22 cellular contexts compared by ENCODE assay signal in the genomic region with DNA sequence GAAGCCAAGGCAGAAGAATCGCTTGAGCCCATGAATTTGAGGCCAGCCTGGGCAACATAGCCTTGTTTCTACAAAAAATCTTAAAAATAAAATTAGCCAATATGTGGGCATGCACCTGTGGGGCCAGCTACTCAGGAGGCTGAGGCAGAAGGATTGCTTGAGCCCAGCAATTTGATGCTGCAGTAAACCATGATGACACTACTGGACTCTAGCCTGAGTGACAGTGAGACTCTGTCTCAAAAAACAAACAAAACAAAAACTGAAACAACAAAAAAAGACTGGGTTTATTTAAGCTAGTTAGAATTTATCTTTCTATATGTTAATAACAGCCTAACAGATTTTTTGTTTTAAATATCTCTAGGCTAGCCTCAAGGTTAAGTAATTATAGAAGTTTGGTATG. TPM values are rescaled to one million over a fixed set of nuclear protein-coding genes. Genes with fewer than 3 reads are reported as not detected.
DNase-seq lines count a peak whose midpoint lies in the region; ATAC-seq, FAIRE-seq and TF ChIP-seq lines count a peak whose summit lies in the region.
"Had no signal": no experiment of that assay in that cellular context is flagged by ENCODE, and none has a peak within 500 bp of the region (broad histone marks: within the 10 kb centered on the region; RNA-seq: fewer than 3 reads in every experiment).

No MANE protein-coding gene starts in this region.

- POLR2A ChIA-PET in GM12878 (lab: Charles Lee): interaction anchor here (1.2 kb wide), 1 partner anchor 11 kb away, joined by 3 read pairs; a partner anchor contains a TSS
- POLR2A ChIA-PET in HepG2 (lab: Yijun Ruan, JAX): interaction anchor here (1.5 kb wide), 1 partner anchor 11 kb away, joined by 5 read pairs; a partner anchor contains a TSS
- POLR2A ChIA-PET in activated CD4-positive, alpha-beta memory T cell treated with anti-CD3 and anti-CD28 coated beads, Interleukin-2, amount 10 ng/mL, durations not matched to agents 7 days and 5 days (lab: Charles Lee): interaction anchor here (2.0 kb wide), 1 partner anchor 57 kb away, joined by 8 read pairs; the partner anchor contains the start of gene SLC35A3

- H3K27ac Mint-ChIP-seq in activated naive CD8-positive, alpha-beta T cell treated with anti-CD3 and anti-CD28 coated beads for 36 hours: peak overlapping the region; percentile 2
- H3K27ac Mint-ChIP-seq in activated naive CD8-positive, alpha-beta T cell treated with anti-CD3 and anti-CD28 coated beads, Interleukin-2, amount 50 U/mL, for 24 hours: no peak overlapping the region
- H3K27ac Mint-ChIP-seq in neural progenitor cell (no peak overlapping the region), glutamatergic neuron (ENCODE audit: unreplicated experiment) (no peak overlapping the region)
- H3K27ac Mint-ChIP-seq in activated CD4-positive, alpha-beta memory T cell treated with anti-CD3 and anti-CD28 coated beads, Interleukin-2, amount 10 ng/mL, durations not matched to agents 7 days and 5 days: no peak overlapping the region
- H3K27ac Mint-ChIP-seq: CD8-positive, alpha-beta T cell had no signal

- no peak for ATAC-seq in activated naive CD8-positive, alpha-beta T cell treated with anti-CD3 and anti-CD28 coated beads, Interleukin-2, amount 50 U/mL, for 24 hours
- ATAC-seq in GM12878: peak; percentile 27; the same call in 1 of the 3 replicates
- ATAC-seq in HepG2: peak; percentile 66; the same call in 2 of the 3 replicates
- ATAC-seq: CD8-positive, alpha-beta T cell; HCT116 had no signal

- H3K27me3 ChIP-seq in GM12878 (replicated peaks in 1 of 2; ENCODE audit: control insufficient read depth in 2 of 2, insufficient read depth in 2 of 2, low read length in 1 of 2) (no peaks in the 10 kb centered on the region), HepG2 (ENCODE audit: control insufficient read depth in 1 of 2, insufficient read depth in 2 of 2, low read length in 2 of 2) (no peaks in the 10 kb centered on the region), neural progenitor cell (no peaks in the 10 kb centered on the region)
- H3K27me3 ChIP-seq: BLaER1 had no signal

- H3K4me2 ChIP-seq in GM12878 (ENCODE audit: control insufficient read depth, insufficient read depth) (no peak overlapping the region), HepG2 (ENCODE audit: low read depth, low read length) (no peak overlapping the region), neural progenitor cell (no peak overlapping the region)
- H3K4me2 ChIP-seq: BLaER1 had no signal

- no peak overlapping the region for H2AFZ ChIP-seq in GM12878 (ENCODE audit: control insufficient read depth, low read depth, low read length)
- H2AFZ ChIP-seq in HepG2 (ENCODE audit: low read length): no peak overlapping the region
- no peak overlapping the region for H2AFZ ChIP-seq in neural progenitor cell (replicated peaks)

- no peaks in the 10 kb centered on the region for H3K79me2 ChIP-seq in GM12878 (ENCODE audit: control insufficient read depth, insufficient read depth, low read length)
- no peaks in the 10 kb centered on the region for H3K79me2 ChIP-seq in HepG2 (ENCODE audit: insufficient read depth, low read length)
- no peaks in the 10 kb centered on the region for H3K79me2 ChIP-seq in neural progenitor cell (ENCODE audit: low read depth)

- no peaks in the 10 kb centered on the region for H3K27me3 Mint-ChIP-seq in activated naive CD8-positive, alpha-beta T cell treated with anti-CD3 and anti-CD28 coated beads for 36 hours
- no peaks in the 10 kb centered on the region for H3K27me3 Mint-ChIP-seq in activated naive CD8-positive, alpha-beta T cell treated with anti-CD3 and anti-CD28 coated beads, Interleukin-2, amount 50 U/mL, for 24 hours
- no peaks in the 10 kb centered on the region for H3K27me3 Mint-ChIP-seq in neural progenitor cell (ENCODE audit: insufficient read depth, low read depth)
- no peaks in the 10 kb centered on the region for H3K27me3 Mint-ChIP-seq in glutamatergic neuron (ENCODE audit: unreplicated experiment)
- no peaks in the 10 kb centered on the region for H3K27me3 Mint-ChIP-seq in activated CD4-positive, alpha-beta memory T cell treated with anti-CD3 and anti-CD28 coated beads, Interleukin-2, amount 10 ng/mL, durations not matched to agents 7 days and 5 days

- TF ChIP-seq EP300 in GM12878 (IDR thresholded peaks at IDR 0.05; ENCODE audit: borderline replicate concordance in 1 of 2, control insufficient read depth in 1 of 2, low read depth in 2 of 2, low read length in 2 of 2) (no peak), HepG2 (IDR thresholded peaks at IDR 0.05; ENCODE audit: low read depth in 2 of 2, low read length in 2 of 2) (no peak), HepG2 (CRISPR knock-in tag; IDR thresholded peaks at IDR 0.05; ENCODE audit: borderline replicate concordance) (no peak)

- H3K4me1 Mint-ChIP-seq in activated naive CD8-positive, alpha-beta T cell treated with anti-CD3 and anti-CD28 coated beads for 36 hours: peaks cover 15% of the 10 kb centered on the region
- H3K4me1 Mint-ChIP-seq in activated naive CD8-positive, alpha-beta T cell treated with anti-CD3 and anti-CD28 coated beads, Interleukin-2, amount 50 U/mL, for 24 hours: peaks cover 21% of the 10 kb centered on the region
- H3K4me1 Mint-ChIP-seq in neural progenitor cell (peaks cover 2% of the 10 kb centered on the region), glutamatergic neuron (ENCODE audit: low read depth, unreplicated experiment) (no peaks in the 10 kb centered on the region)
- H3K4me1 Mint-ChIP-seq in activated CD4-positive, alpha-beta memory T cell treated with anti-CD3 and anti-CD28 coated beads, Interleukin-2, amount 10 ng/mL, durations not matched to agents 7 days and 5 days: peaks cover 16% of the 10 kb centered on the region
- H3K4me1 Mint-ChIP-seq: CD14-positive monocyte had no signal

- TF ChIP-seq CTCF in GM12878 (IDR thresholded peaks at IDR 0.05 in 2 of 3, conservative IDR thresholded peaks at IDR 0.05 in 1 of 3; ENCODE audit: control insufficient read depth in 2 of 3, extremely low read depth in 1 of 3, insufficient read depth in 1 of 3, low read depth in 3 of 3, low read length in 3 of 3) (no peak), HepG2 (CRISPR knock-in tag; IDR thresholded peaks at IDR 0.05) (no peak), neural progenitor cell (IDR thresholded peaks at IDR 0.05) (no peak), glutamatergic neuron (IDR thresholded peaks at IDR 0.05; ENCODE audit: partially characterized antibody, unreplicated experiment) (no peak)

- DNase-seq in activated naive CD8-positive, alpha-beta T cell treated with anti-CD3 and anti-CD28 coated beads for 36 hours: no peak
- DNase-seq in activated naive CD8-positive, alpha-beta T cell treated with anti-CD3 and anti-CD28 coated beads, Interleukin-2, amount 50 U/mL, for 24 hours: no peak
- no peak for DNase-seq in GM12878 (ENCODE audit: low read depth, low spot score)
- DNase-seq in HepG2 (ENCODE audit: low spot score): no peak
- no peak for DNase-seq in neural progenitor cell (ENCODE audit: low spot score)
- no peak for DNase-seq in glutamatergic neuron
- no peak for DNase-seq in nucleus accumbens (lab: John Stamatoyannopoulos, UW)
- no peak for DNase-seq in activated CD4-positive, alpha-beta memory T cell treated with anti-CD3 and anti-CD28 coated beads, Interleukin-2, amount 10 ng/mL, durations not matched to agents 7 days and 5 days
- DNase-seq: 8988T; CD8-positive, alpha-beta T cell; COR-L47; DMS 273 treated with DMSO at 0.1 percent for 48 hours; DMS53; DND-41; EL; GOT3; H7 had no signal

- H3F3A ChIP-seq in neural progenitor cell (ENCODE audit: low read depth): no peaks in the 10 kb centered on the region

- FAIRE-seq in GM12878 (lab: Jason Lieb, UNC): no peak
- FAIRE-seq in HepG2 (lab: Jason Lieb, UNC): no peak
- FAIRE-seq: GM12892, GM18507 had no signal

- CTCF ChIA-PET in GM12878 (lab: Yijun Ruan, JAX) (no interaction called here), HepG2 (lab: Yijun Ruan, JAX; ENCODE audit: low intra/inter-chr PET ratio, low total read pairs) (no interaction called here)
- CTCF ChIA-PET in activated CD4-positive, alpha-beta memory T cell treated with anti-CD3 and anti-CD28 coated beads, Interleukin-2, amount 10 ng/mL, durations not matched to agents 7 days and 5 days (lab: Charles Lee): no interaction called here

- H3K36me3 Mint-ChIP-seq in activated naive CD8-positive, alpha-beta T cell treated with anti-CD3 and anti-CD28 coated beads for 36 hours: peaks cover 5% of the 10 kb centered on the region
- no peaks in the 10 kb centered on the region for H3K36me3 Mint-ChIP-seq in activated naive CD8-positive, alpha-beta T cell treated with anti-CD3 and anti-CD28 coated beads, Interleukin-2, amount 50 U/mL, for 24 hours (ENCODE audit: low read depth)
- H3K36me3 Mint-ChIP-seq in neural progenitor cell: no peaks in the 10 kb centered on the region
- H3K36me3 Mint-ChIP-seq in glutamatergic neuron (ENCODE audit: unreplicated experiment): no peaks in the 10 kb centered on the region
- peaks cover 7% of the 10 kb centered on the region for H3K36me3 Mint-ChIP-seq in activated CD4-positive, alpha-beta memory T cell treated with anti-CD3 and anti-CD28 coated beads, Interleukin-2, amount 10 ng/mL, durations not matched to agents 7 days and 5 days (ENCODE audit: low read depth)

- H3K36me3 ChIP-seq in GM12878 (ENCODE audit: control insufficient read depth in 2 of 2, insufficient read depth in 2 of 2, low read length in 1 of 2): no peaks in the 10 kb centered on the region
- no peaks in the 10 kb centered on the region for H3K36me3 ChIP-seq in HepG2 (replicated peaks in 1 of 2; ENCODE audit: control insufficient read depth in 1 of 2, insufficient read depth in 2 of 2, low read length in 2 of 2)
- peaks cover 3% of the 10 kb centered on the region for H3K36me3 ChIP-seq in neural progenitor cell

- H3K27ac ChIP-seq in GM12878 (ENCODE audit: control insufficient read depth, insufficient read depth) (no peak overlapping the region), HepG2 (ENCODE audit: extremely low read length, insufficient read depth, low read length) (no peak overlapping the region), neural progenitor cell (no peak overlapping the region)
- H3K27ac ChIP-seq: BLaER1 had no signal

- no peak for TF ChIP-seq RAD21 in GM12878 (IDR thresholded peaks at IDR 0.05; ENCODE audit: insufficient read depth, low read depth, low read length)
- no peak for TF ChIP-seq RAD21 in HepG2 (CRISPR knock-in tag; IDR thresholded peaks at IDR 0.05)

- H3K9me3 ChIP-seq in GM12878 (replicated peaks; ENCODE audit: control insufficient read depth, insufficient read depth, low read length) (no peaks in the 10 kb centered on the region; the same call in 2 of the 3 replicates), HepG2 (ENCODE audit: low read length) (no peaks in the 10 kb centered on the region), neural progenitor cell (ENCODE audit: low read depth) (no peaks in the 10 kb centered on the region)
- H3K9me3 ChIP-seq: BLaER1 had no signal

- WGBS in GM12878 (ENCODE audit: insufficient coverage, insufficient replicate concordance, low lambda C conversion rate, missing lambda C conversion rate): 100% methylated on average over 1 of the region's 1 CpG
- WGBS in HepG2 (ENCODE audit: low lambda C conversion rate): 100% methylated on average over 1 of the region's 1 CpG

- H4K20me1 ChIP-seq in GM12878 (ENCODE audit: control insufficient read depth, insufficient read depth): no peaks in the 10 kb centered on the region
- H4K20me1 ChIP-seq in HepG2 (ENCODE audit: insufficient read depth, low read length): no peaks in the 10 kb centered on the region
- H4K20me1 ChIP-seq in neural progenitor cell (ENCODE audit: low read depth): no peaks in the 10 kb centered on the region
- H4K20me1 ChIP-seq: BLaER1 had no signal

- SMC1A ChIA-PET in GM12878 (lab: Charles Lee; ENCODE audit: uncharacterized antibody, unreplicated experiment): interaction anchor here (0.7 kb wide), 1 partner anchor 110 kb away, joined by 4 read pairs; no protein-coding TSS in a partner anchor

- in situ Hi-C loops in GM12878 (cut with MboI): no loop called here
- in situ Hi-C loops in HepG2 (cut with HindIII; ENCODE audit: extremely low pct_ligation_motif_present, low pct_unique_long_range_greater_than_20kb): no loop called here

- H3K4me1 ChIP-seq in GM12878 (ENCODE audit: control insufficient read depth, insufficient read depth, low read length) (no peaks in the 10 kb centered on the region; the same call in 1 of the 2 replicates), HepG2 (ENCODE audit: insufficient read depth, low read length) (peaks cover 5% of the 10 kb centered on the region), neural progenitor cell (no peaks in the 10 kb centered on the region)
- H3K4me1 ChIP-seq: BLaER1 had no signal

- intact Hi-C loops in GM12878 (cut with micrococcal nuclease; ENCODE audit: unreplicated experiment) (no loop called here), HepG2 (cut with micrococcal nuclease; ENCODE audit: unreplicated experiment) (no loop called here)

- RAD21 ChIA-PET in GM12878 (lab: Charles Lee; ENCODE audit: unreplicated experiment): no interaction called here

- TF ChIP-seq POLR2A in GM12878 (IDR thresholded peaks at IDR 0.05; ENCODE audit: low read depth, low read length): no peak
- no peak for TF ChIP-seq POLR2A in HepG2 (IDR thresholded peaks at IDR 0.05; ENCODE audit: insufficient read depth in 1 of 2, low read depth in 2 of 2, low read length in 2 of 2)

- H3K4me3 Mint-ChIP-seq in activated naive CD8-positive, alpha-beta T cell treated with anti-CD3 and anti-CD28 coated beads for 36 hours: no peak overlapping the region
- H3K4me3 Mint-ChIP-seq in activated naive CD8-positive, alpha-beta T cell treated with anti-CD3 and anti-CD28 coated beads, Interleukin-2, amount 50 U/mL, for 24 hours: no peak overlapping the region
- H3K4me3 Mint-ChIP-seq in neural progenitor cell (no peak overlapping the region), glutamatergic neuron (ENCODE audit: unreplicated experiment) (no peak overlapping the region)
- H3K4me3 Mint-ChIP-seq in activated CD4-positive, alpha-beta memory T cell treated with anti-CD3 and anti-CD28 coated beads, Interleukin-2, amount 10 ng/mL, durations not matched to agents 7 days and 5 days: no peak overlapping the region
- H3K4me3 Mint-ChIP-seq: CD14-positive monocyte; CD8-positive, alpha-beta T cell had no signal

- no peak overlapping the region for H3K9ac ChIP-seq in GM12878 (ENCODE audit: control insufficient read depth, insufficient read depth, low read length)
- H3K9ac ChIP-seq in HepG2 (ENCODE audit: insufficient read depth, low read depth, low read length): no peak overlapping the region
- H3K9ac ChIP-seq in neural progenitor cell: no peak overlapping the region
- H3K9ac ChIP-seq: BLaER1 had no signal

- H3K9me3 Mint-ChIP-seq in activated naive CD8-positive, alpha-beta T cell treated with anti-CD3 and anti-CD28 coated beads for 36 hours: no peaks in the 10 kb centered on the region
- H3K9me3 Mint-ChIP-seq in activated naive CD8-positive, alpha-beta T cell treated with anti-CD3 and anti-CD28 coated beads, Interleukin-2, amount 50 U/mL, for 24 hours: no peaks in the 10 kb centered on the region
- H3K9me3 Mint-ChIP-seq in neural progenitor cell (no peaks in the 10 kb centered on the region), glutamatergic neuron (ENCODE audit: unreplicated experiment) (no peaks in the 10 kb centered on the region)
- no peaks in the 10 kb centered on the region for H3K9me3 Mint-ChIP-seq in activated CD4-positive, alpha-beta memory T cell treated with anti-CD3 and anti-CD28 coated beads, Interleukin-2, amount 10 ng/mL, durations not matched to agents 7 days and 5 days
- H3K9me3 Mint-ChIP-seq: CD14-positive monocyte; CD8-positive, alpha-beta T cell had no signal

- H3K4me3 ChIP-seq in GM12878: no peak overlapping the region
- H3K4me3 ChIP-seq in HepG2 (replicated peaks in 1 of 3; ENCODE audit: insufficient read depth in 1 of 3, low read depth in 2 of 3, low read length in 3 of 3): no peak overlapping the region
- H3K4me3 ChIP-seq in neural progenitor cell: no peak overlapping the region
- H3K4me3 ChIP-seq: BLaER1 had no signal

- BruUV-seq in GM12878 (replicated peaks; lab: Mats Ljungman, UMichigan): no TSS peak
- no TSS peak for BruUV-seq in HepG2 (replicated peaks; lab: Mats Ljungman, UMichigan)

RNA-seq across cellular contexts. Expression of gene SLC35A3, which starts 57.4 kb away (rescaled TPM):
- total RNA-seq in activated naive CD8-positive, alpha-beta T cell treated with anti-CD3 and anti-CD28 coated beads for 36 hours: 10 to 100 TPM; 14.0 to 15.8 TPM
- 69.9 and 77.4 TPM in 2 replicates for total RNA-seq in GM12878 (2013; cell fraction: nucleolus; rRNA removed)
- total RNA-seq in GM12878 (2014; rRNA removed): 24.3 and 25.7 TPM in 2 replicates
- 16.1 and 16.4 TPM in 2 replicates for total RNA-seq in GM12878 (2014; rRNA removed; fragmentation: Illumina TruSeq; extraction: Trizol)
- total RNA-seq in GM12878 (2021): 10.7 and 11.8 TPM in 2 replicates
- polyA plus RNA-seq in GM12878 (2011; ENCODE audit: low read depth): 5.7 TPM
- polyA plus RNA-seq in GM12878 (2011; rRNA removed): 20.3 and 42.3 TPM in 2 replicates
- polyA plus RNA-seq in GM12878 (2011; cell fraction: cytosol; rRNA removed): 7.7 and 7.8 TPM in 2 replicates
- polyA plus RNA-seq in GM12878 (2011; cell fraction: nucleus; rRNA removed): 11.8 and 16.0 TPM in 2 replicates
- 10.5 and 10.7 TPM in 2 replicates for polyA plus RNA-seq in GM12878 (2012)
- 11.7 and 17.3 TPM in 2 replicates for polyA plus RNA-seq in GM12878 (2014; fragmentation: Illumina TruSeq; extraction: Trizol)
- polyA plus RNA-seq in GM12878 (2014; fragmentation: Nextera tagmentation; extraction: Ambion mirVana): 1 to 10 TPM; 3.6 to 4.9 TPM
- 13.4 and 14.7 TPM in 2 replicates for polyA plus RNA-seq in GM12878 (2014; rRNA removed)
- polyA plus RNA-seq in GM12878 (2016; fragmentation: Nextera tagmentation; extraction: Ambion mirVana): 10 to 100 TPM; 17.0 to 20.4 TPM
- 9.3 and 10.6 TPM in 2 replicates for polyA minus RNA-seq in GM12878 (2011; rRNA and poly(A)+ RNA removed)
- polyA minus RNA-seq in GM12878 (2011; cell fraction: cytosol; rRNA and poly(A)+ RNA removed): 3.6 and 5.3 TPM in 2 replicates
- 11.7 and 20.9 TPM in 2 replicates for polyA minus RNA-seq in GM12878 (2011; cell fraction: nucleus; rRNA and poly(A)+ RNA removed)
- total RNA-seq in HepG2 (2016; rRNA removed; fragmentation: Illumina TruSeq; extraction: Trizol): 19.2 and 24.9 TPM in 2 replicates
- 2.5 and 4.6 TPM in 2 replicates for total RNA-seq in HepG2 (2016; cell fraction: cytosol; rRNA removed; fragmentation: Illumina TruSeq; extraction: Trizol; ENCODE audit: low read depth)
- 21.1 and 24.8 TPM in 2 replicates for total RNA-seq in HepG2 (2016; cell fraction: insoluble cytoplasmic fraction; rRNA removed; fragmentation: Illumina TruSeq; extraction: Trizol)
- total RNA-seq in HepG2 (2016; cell fraction: membrane; rRNA removed; fragmentation: Illumina TruSeq; extraction: Trizol): 9.9 and 10.2 TPM in 2 replicates
- total RNA-seq in HepG2 (2016; cell fraction: nucleus; rRNA removed; fragmentation: Illumina TruSeq; extraction: Trizol): 34.2 and 38.6 TPM in 2 replicates
- polyA plus RNA-seq in HepG2 (2011; rRNA removed): 8.5 and 11.2 TPM in 2 replicates
- polyA plus RNA-seq in HepG2 (2011; cell fraction: cytosol; rRNA removed): 4.1 and 4.7 TPM in 2 replicates
- 4.5 and 7.1 TPM in 2 replicates for polyA plus RNA-seq in HepG2 (2011; cell fraction: nucleus; rRNA removed)
- polyA plus RNA-seq in HepG2 (2012): 12.5 and 18.9 TPM in 2 replicates
- polyA plus RNA-seq in HepG2 (2016; cell fraction: cytosol; fragmentation: Illumina TruSeq; extraction: Trizol; ENCODE audit: low read depth): 3.1 and 5.4 TPM in 2 replicates
- polyA plus RNA-seq in HepG2 (2016; cell fraction: insoluble cytoplasmic fraction; fragmentation: Illumina TruSeq; extraction: Trizol; ENCODE audit: low read depth): 15.1 and 18.9 TPM in 2 replicates
- 6.6 TPM in 2 replicates for polyA plus RNA-seq in HepG2 (2016; cell fraction: membrane; fragmentation: Illumina TruSeq; extraction: Trizol; ENCODE audit: low read depth)
- 43.0 and 43.3 TPM in 2 replicates for polyA plus RNA-seq in HepG2 (2016; cell fraction: nucleus; fragmentation: Illumina TruSeq; extraction: Trizol; ENCODE audit: insufficient read depth, low read depth)
- polyA minus RNA-seq in HepG2 (2011; rRNA and poly(A)+ RNA removed; ENCODE audit: low replicate concordance): 5.5 and 8.9 TPM in 2 replicates
- polyA minus RNA-seq in HepG2 (2011; cell fraction: cytosol; rRNA and poly(A)+ RNA removed): 5.7 and 8.3 TPM in 2 replicates
- polyA minus RNA-seq in HepG2 (2011; cell fraction: nucleus; rRNA and poly(A)+ RNA removed): 20.9 and 22.4 TPM in 2 replicates
- total RNA-seq in neural progenitor cell (ENCODE audit: low replicate concordance): 22.5 and 38.9 TPM in 2 replicates
- total RNA-seq in glutamatergic neuron (ENCODE audit: unreplicated experiment): 7.7 TPM
- 10 to 100 TPM; 16.4 to 17.7 TPM for total RNA-seq in activated CD4-positive, alpha-beta memory T cell treated with anti-CD3 and anti-CD28 coated beads, Interleukin-2, amount 10 ng/mL, durations not matched to agents 7 days and 5 days
